Comparison of ENCODE assay signal across 20 cellular contexts in the genomic region with DNA sequence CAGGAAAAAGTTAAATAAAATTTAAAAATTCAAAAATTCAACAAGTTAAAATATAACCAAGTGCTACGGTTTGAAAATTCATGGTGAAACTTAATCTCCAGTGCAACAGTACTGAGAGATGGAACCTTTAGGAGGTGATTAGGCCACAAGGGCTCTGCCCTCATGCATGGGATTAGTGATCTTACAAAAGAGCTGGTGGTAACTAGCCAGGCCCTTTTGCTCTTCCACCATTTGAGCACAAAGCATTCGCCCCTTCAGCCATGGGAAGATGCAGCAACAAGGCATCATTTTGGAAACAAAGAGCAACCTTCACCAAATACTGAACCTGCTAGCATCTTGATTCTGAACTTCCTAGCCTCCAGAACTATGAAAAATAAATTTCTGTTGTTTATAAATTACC.
DNase-seq lines count a peak whose midpoint lies in the region; ATAC-seq lines count a peak whose summit lies in the region.
"Had no signal": no experiment of that assay in that cellular context is flagged by ENCODE, and none has a peak within 500 bp of the region (broad histone marks: within the 10 kb centered on the region; RNA-seq: fewer than 3 reads in every experiment).

No MANE protein-coding gene starts in this region.

- 85 to 88% methylated on average over 2 of the region's 2 CpGs for WGBS in ectodermal cell, 2 experiments

- peak overlapping the region; percentile 39 for H3K27ac ChIP-seq in ectodermal cell (ENCODE audit: insufficient read depth, low read depth, low read length, poor library complexity, severe bottlenecking)

- no peak for ATAC-seq in T-helper 17 cell
- ATAC-seq: K562 had no signal

- peak; percentile 17 for DNase-seq in H7
- DNase-seq in iPS-NIHi11 (ENCODE audit: low spot score): peak; percentile 6
- no peak for DNase-seq in T-helper 17 cell
- no peak for DNase-seq in cerebellum (ENCODE audit: low spot score)
- no peak for DNase-seq in GF-D8 (lab: John Stamatoyannopoulos, UW)
- DNase-seq: ACHN; BE2C; C1 segment of cervical spinal cord; CD4-positive, CD25-positive, alpha-beta regulatory T cell; CD8-positive, alpha-beta memory T cell; COR-L47; DMS 273 treated with DMSO at 0.1 percent for 48 hours; DMS53; DND-41; EL; GOT3; HCEC 1CT; IMR-90 had no signal

- H3K4me3 Mint-ChIP-seq in T-helper 17 cell: no peak overlapping the region
- H3K4me3 Mint-ChIP-seq: CD4-positive, CD25-positive, alpha-beta regulatory T cell; CD8-positive, alpha-beta memory T cell had no signal

- no peak overlapping the region for H3K27ac Mint-ChIP-seq in T-helper 17 cell

- H3K27me3 ChIP-seq in H7 (ENCODE audit: control insufficient read depth, insufficient read depth, low read length) (no peaks in the 10 kb centered on the region), ectodermal cell (ENCODE audit: control insufficient read depth, insufficient read depth, low read length, poor library complexity, severe bottlenecking) (no peaks in the 10 kb centered on the region)
- H3K27me3 ChIP-seq: BE2C had no signal

- no peaks in the 10 kb centered on the region for H3K9me3 ChIP-seq in ectodermal cell (ENCODE audit: control insufficient read depth, low read length)
- H3K9me3 ChIP-seq in T-helper 17 cell (ENCODE audit: control insufficient read depth, low read length, poor library complexity, severe bottlenecking): no peaks in the 10 kb centered on the region
- H3K9me3 ChIP-seq: BE2C had no signal

- peaks cover 7% of the 10 kb centered on the region for H3K36me3 Mint-ChIP-seq in T-helper 17 cell (ENCODE audit: low read depth)

- H3K27me3 Mint-ChIP-seq in T-helper 17 cell: no peaks in the 10 kb centered on the region
- H3K27me3 Mint-ChIP-seq: CD4-positive, CD25-positive, alpha-beta regulatory T cell; CD8-positive, alpha-beta memory T cell had no signal

- no peaks in the 10 kb centered on the region for H3K36me3 ChIP-seq in H7 (replicated peaks; ENCODE audit: control insufficient read depth, insufficient read depth, low read length)
- peaks cover 13% of the 10 kb centered on the region for H3K36me3 ChIP-seq in ectodermal cell (ENCODE audit: control insufficient read depth, insufficient read depth, low read length)
- H3K36me3 ChIP-seq: BE2C had no signal

- peaks cover 17% of the 10 kb centered on the region for H3K4me1 Mint-ChIP-seq in T-helper 17 cell

- no peak overlapping the region for H3K4me3 ChIP-seq in H7 (ENCODE audit: insufficient read depth, low read depth, low read length)
- no peak overlapping the region for H3K4me3 ChIP-seq in ectodermal cell (ENCODE audit: insufficient read depth, low read depth, low read length)
- H3K4me3 ChIP-seq: K562 had no signal

- H3K4me1 ChIP-seq in ectodermal cell (ENCODE audit: control insufficient read depth, insufficient read depth, low read length): peaks cover 10% of the 10 kb centered on the region
- H3K4me1 ChIP-seq: BE2C had no signal

Comparison
In these comparisons a context has a peak if more than half of its experiments do, and no peak if none do; other contexts are left out.
1. DNase-seq: peak in H7 (single experiment) and iPS-NIHi11 (single experiment); none in T-helper 17 cell (0 of 3), cerebellum (single experiment) and GF-D8 (single experiment).